ENCODE assay signal across 9 cellular contexts in the genomic region with DNA sequence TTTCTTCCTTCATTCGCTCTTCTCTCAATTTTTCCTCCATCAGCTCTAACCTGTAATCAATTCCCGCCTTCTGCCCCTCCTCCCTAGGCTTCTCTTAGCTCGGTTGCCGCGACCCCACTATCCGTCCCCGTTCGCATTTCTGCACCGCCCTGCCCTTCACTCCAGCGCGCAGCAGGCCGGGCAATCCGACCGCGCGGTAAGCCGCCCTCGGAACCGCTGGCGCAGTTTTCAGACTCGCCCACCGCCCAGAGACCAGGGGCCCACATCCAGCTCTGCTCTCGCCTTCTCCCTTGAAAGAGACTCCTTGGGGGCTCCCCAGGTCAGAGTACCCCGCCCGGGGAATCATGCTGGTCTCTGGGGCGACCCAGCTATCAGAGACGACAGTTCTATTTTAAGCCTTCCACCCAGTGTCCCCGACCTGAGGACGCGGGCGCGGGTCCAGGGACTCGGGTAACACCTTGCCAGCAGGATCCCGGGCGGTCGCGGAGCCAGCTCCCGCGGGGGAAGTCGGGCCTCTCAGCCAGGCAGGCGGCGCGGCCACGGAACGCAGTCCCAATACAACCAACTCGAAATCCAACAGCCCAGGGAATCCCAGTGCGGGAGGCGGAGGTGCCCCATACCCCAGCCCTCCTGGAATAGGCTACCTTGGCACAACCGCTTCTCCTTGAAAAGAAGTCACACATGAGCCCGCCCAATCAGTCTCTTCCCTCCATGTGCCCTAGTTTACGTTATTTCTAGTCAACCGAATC. TPM values are rescaled to one million over a fixed set of nuclear protein-coding genes. Genes with fewer than 3 reads are reported as not detected.
DNase-seq lines count a peak whose midpoint lies in the region; ATAC-seq and TF ChIP-seq lines count a peak whose summit lies in the region.
"Had no signal": no experiment of that assay in that cellular context is flagged by ENCODE, and none has a peak within 500 bp of the region (broad histone marks: within the 10 kb centered on the region; RNA-seq: fewer than 3 reads in every experiment).

No MANE protein-coding gene starts in this region.

- H3K4me3 ChIP-seq in heart left ventricle (peak overlapping the region; percentile 37 to 58 (median 50)), trophoblast cell (ENCODE audit: low read depth, low read length) (peak overlapping the region; percentile 47)

- H3K4me1 ChIP-seq in heart left ventricle (peaks cover 0 to 15% (median 0%) of the 10 kb centered on the region in 12 donors), trophoblast cell (ENCODE audit: control insufficient read depth in 1 of 2, insufficient read depth in 2 of 2, low read length in 2 of 2) (peaks cover 9 to 11% of the 10 kb centered on the region in 2 experiments)

- no peak overlapping the region for H4K91ac ChIP-seq in trophoblast cell (ENCODE audit: low read depth, low read length)

- no peak overlapping the region for H3K4ac ChIP-seq in trophoblast cell (ENCODE audit: low read depth, low read length)

- H2AK5ac ChIP-seq in trophoblast cell (ENCODE audit: low read length): no peak overlapping the region

- no peak overlapping the region for H3K23ac ChIP-seq in trophoblast cell (ENCODE audit: low read length)

- peak overlapping the region in 4 of 12 donors; percentile 50 to 79 (median 64) for H3K27ac ChIP-seq in heart left ventricle
- H3K27ac ChIP-seq in trophoblast cell (ENCODE audit: low read depth, low read length): no peak overlapping the region

- H4K12ac ChIP-seq in trophoblast cell (ENCODE audit: low read depth, low read length): no peak overlapping the region

- POLR2A ChIA-PET in activated CD8-positive, alpha-beta T cell treated with anti-CD3 and anti-CD28 coated beads, Interleukin-2, amount 10 ng/mL, durations not matched to agents 7 days and 5 days (lab: Charles Lee): no interaction called here

- H2BK5ac ChIP-seq in trophoblast cell (ENCODE audit: low read depth, low read length, poor library complexity): no peak overlapping the region

- H3K9me3 ChIP-seq in heart left ventricle (no peaks in the 10 kb centered on the region), trophoblast cell (ENCODE audit: insufficient read depth, low read depth, low read length) (peaks cover 2% of the 10 kb centered on the region)

- H3K36me3 Mint-ChIP-seq in Calu3 (ENCODE audit: insufficient read depth, unreplicated experiment): no peaks in the 10 kb centered on the region
- no peaks in the 10 kb centered on the region for H3K36me3 Mint-ChIP-seq in activated CD8-positive, alpha-beta T cell treated with anti-CD3 and anti-CD28 coated beads, Interleukin-2, amount 10 ng/mL, durations not matched to agents 7 days and 5 days (ENCODE audit: low read depth)

- H3K4me2 ChIP-seq in trophoblast cell (ENCODE audit: low read length): peak overlapping the region; percentile 78

- H3K79me1 ChIP-seq in trophoblast cell (ENCODE audit: low read length): peaks cover 2% of the 10 kb centered on the region

- H2BK12ac ChIP-seq in trophoblast cell (ENCODE audit: low read length): peak overlapping the region; percentile 63

- no peaks in the 10 kb centered on the region for H3K79me2 ChIP-seq in trophoblast cell (ENCODE audit: control insufficient read depth, insufficient read depth, low read length, poor library complexity)

- no peak overlapping the region for H3K9ac ChIP-seq in trophoblast cell (ENCODE audit: low read length)

- H3K27me3 ChIP-seq in heart left ventricle: peaks cover 0 to 65% (median 9%) of the 10 kb centered on the region in 9 donors
- peaks cover 24% of the 10 kb centered on the region for H3K27me3 ChIP-seq in trophoblast cell (ENCODE audit: insufficient read depth, low read length)

- 1 to 3% (median 2%) methylated on average over 32 to 52 of the region's 52 CpGs for WGBS in heart left ventricle, 4 donors
- WGBS in trophoblast cell (ENCODE audit: extremely low coverage, insufficient coverage, insufficient read length): no CpG with 5 or more reads among the region's 52 CpGs

- intact Hi-C loops in Calu3 (cut with micrococcal nuclease; ENCODE audit: unreplicated experiment): no loop called here
- intact Hi-C loops in heart left ventricle (cut with DNase I): loop anchor here in 1 of 10 donors (10.0 kb wide), 1 partner anchor 147 kb away; no protein-coding TSS in a partner anchor

- H3K36me3 ChIP-seq in heart left ventricle (no peaks in the 10 kb centered on the region), trophoblast cell (ENCODE audit: control insufficient read depth in 1 of 2, insufficient read depth in 2 of 2, low read length in 2 of 2) (no peaks in the 10 kb centered on the region)

- TF ChIP-seq POLR2A in heart left ventricle (IDR thresholded peaks at IDR 0.05): no peak

- H3K4me1 Mint-ChIP-seq in Calu3 (ENCODE audit: low read depth, unreplicated experiment): peaks cover 11% of the 10 kb centered on the region
- peaks cover 9% of the 10 kb centered on the region for H3K4me1 Mint-ChIP-seq in activated CD8-positive, alpha-beta T cell treated with anti-CD3 and anti-CD28 coated beads, Interleukin-2, amount 10 ng/mL, durations not matched to agents 7 days and 5 days (ENCODE audit: low read depth)

- peak overlapping the region; percentile 65 for H3K4me3 Mint-ChIP-seq in Calu3 (ENCODE audit: low read depth, unreplicated experiment)
- peak overlapping the region; percentile 13 for H3K4me3 Mint-ChIP-seq in activated CD8-positive, alpha-beta T cell treated with anti-CD3 and anti-CD28 coated beads, Interleukin-2, amount 10 ng/mL, durations not matched to agents 7 days and 5 days

- BruUV-seq in Calu3 (replicated peaks; lab: Mats Ljungman, UMichigan): no TSS peak

- DNase-seq in Calu3 (no peak), heart left ventricle (peak; percentile 25 to 85 (median 82)), trophoblast cell (no peak), SIG-M5 (lab: John Stamatoyannopoulos, UW) (no peak)
- no peak for DNase-seq in activated CD8-positive, alpha-beta T cell treated with anti-CD3 and anti-CD28 coated beads, Interleukin-2, amount 10 ng/mL, durations not matched to agents 7 days and 5 days

- ATAC-seq in activated CD8-positive, alpha-beta T cell treated with anti-CD3 and anti-CD28 coated beads, Interleukin-2, amount 10 ng/mL, durations not matched to agents 7 days and 5 days: peak; percentile 27
- ATAC-seq in heart left ventricle: peak; percentile 92 to 97 (median 93)
- ATAC-seq in HG02588 (IDR thresholded peaks at IDR 0.05; ENCODE audit: unreplicated experiment): no peak
- no peak for ATAC-seq in HG03045 (IDR thresholded peaks at IDR 0.05; ENCODE audit: unreplicated experiment)
- ATAC-seq in GM21619 (IDR thresholded peaks at IDR 0.05; ENCODE audit: unreplicated experiment): no peak

- no peak overlapping the region for H2BK120ac ChIP-seq in trophoblast cell (ENCODE audit: insufficient read depth, low read length, poor library complexity)

- H3K27me3 Mint-ChIP-seq in Calu3 (ENCODE audit: unreplicated experiment): peaks cover 36% of the 10 kb centered on the region
- H3K27me3 Mint-ChIP-seq in activated CD8-positive, alpha-beta T cell treated with anti-CD3 and anti-CD28 coated beads, Interleukin-2, amount 10 ng/mL, durations not matched to agents 7 days and 5 days (ENCODE audit: low read depth): peaks cover 64% of the 10 kb centered on the region

- H4K8ac ChIP-seq in trophoblast cell (ENCODE audit: low read depth, low read length): no peak overlapping the region

- no peak overlapping the region for H3K27ac Mint-ChIP-seq in Calu3 (ENCODE audit: unreplicated experiment)
- H3K27ac Mint-ChIP-seq in activated CD8-positive, alpha-beta T cell treated with anti-CD3 and anti-CD28 coated beads, Interleukin-2, amount 10 ng/mL, durations not matched to agents 7 days and 5 days: no peak overlapping the region
- H3K27ac Mint-ChIP-seq: activated T-helper 1 cell treated with anti-CD3 and anti-CD28 coated beads, Interleukin-12 subunit alpha, Interleukin-12 subunit beta, Interleukin-2, Interleukin-4 antibody, amounts not matched to agents 30 ng/mL and 10 ng/mL and 1 ng/mL, durations not matched to agents 14 hours and 24 hours and 36 hours had no signal

- no peaks in the 10 kb centered on the region for H3K9me3 Mint-ChIP-seq in Calu3 (ENCODE audit: low read depth, unreplicated experiment)
- no peaks in the 10 kb centered on the region for H3K9me3 Mint-ChIP-seq in activated CD8-positive, alpha-beta T cell treated with anti-CD3 and anti-CD28 coated beads, Interleukin-2, amount 10 ng/mL, durations not matched to agents 7 days and 5 days (ENCODE audit: insufficient read depth)
- H3K9me3 Mint-ChIP-seq: activated T-helper 1 cell treated with anti-CD3 and anti-CD28 coated beads, Interleukin-12 subunit alpha, Interleukin-12 subunit beta, Interleukin-2, Interleukin-4 antibody, amounts not matched to agents 30 ng/mL and 10 ng/mL and 1 ng/mL, durations not matched to agents 14 hours and 24 hours and 36 hours had no signal

- peak overlapping the region; percentile 44 for H2AFZ ChIP-seq in trophoblast cell (ENCODE audit: insufficient read depth, low read length, poor library complexity)

- TF ChIP-seq CTCF in Calu3 (IDR thresholded peaks at IDR 0.05; ENCODE audit: unreplicated experiment): no peak
- no peak for TF ChIP-seq CTCF in heart left ventricle (IDR thresholded peaks at IDR 0.05)

- peak overlapping the region; percentile 36 for H3K14ac ChIP-seq in trophoblast cell (ENCODE audit: low read length)

- H3K18ac ChIP-seq in trophoblast cell (ENCODE audit: low read length): peak overlapping the region; percentile 33

- CTCF ChIA-PET in Calu3 (lab: Charles Lee): no interaction called here
- CTCF ChIA-PET in activated CD8-positive, alpha-beta T cell treated with anti-CD3 and anti-CD28 coated beads, Interleukin-2, amount 10 ng/mL, durations not matched to agents 7 days and 5 days (lab: Charles Lee): no interaction called here

RNA-seq across cellular contexts. Expression of gene SLC38A4, which starts 5.7 kb away (rescaled TPM):
- total RNA-seq in Calu3 (2022) (1.5 and 3.1 TPM in 2 replicates), heart left ventricle (under 1 TPM in 7 of 9 donors, not detected in 2; 0.16 to 0.59 (median 0.32) TPM)
- total RNA-seq in activated CD8-positive, alpha-beta T cell treated with anti-CD3 and anti-CD28 coated beads, Interleukin-2, amount 10 ng/mL, durations not matched to agents 7 days and 5 days: not detected
- under 1 TPM; 0.04 to 0.27 TPM for polyA plus RNA-seq in heart left ventricle
- 3.2 and 3.3 TPM in 2 replicates for polyA plus RNA-seq in trophoblast cell (2013)
- total RNA-seq: activated T-helper 1 cell treated with anti-CD3 and anti-CD28 coated beads, Interleukin-12 subunit alpha, Interleukin-12 subunit beta, Interleukin-2, Interleukin-4 antibody, amounts not matched to agents 30 ng/mL and 10 ng/mL and 1 ng/mL, durations not matched to agents 14 hours and 24 hours and 36 hours had no signal

Comparison
In these comparisons a context has a peak if more than half of its experiments do, and no peak if none do; other contexts are left out.
1. DNase-seq: peak in heart left ventricle (5 of 5); none in Calu3 (single experiment), activated CD8-positive, alpha-beta T cell treated with anti-CD3 and anti-CD28 coated beads, Interleukin-2, amount 10 ng/mL, durations not matched to agents 7 days and 5 days (single experiment), trophoblast cell (0 of 2) and SIG-M5 (single experiment).
2. ATAC-seq: peak in activated CD8-positive, alpha-beta T cell treated with anti-CD3 and anti-CD28 coated beads, Interleukin-2, amount 10 ng/mL, durations not matched to agents 7 days and 5 days (single experiment) and heart left ventricle (4 of 4); none in HG02588 (single experiment), HG03045 (single experiment) and GM21619 (single experiment).